ENCODE assay signal across 12 cellular contexts in genomic region chr11:34977039-34977906, GRCh38.
DNase-seq lines count a peak whose midpoint lies in the region; ATAC-seq, FAIRE-seq and TF ChIP-seq lines count a peak whose summit lies in the region.
"Had no signal": no experiment of that assay in that cellular context is flagged by ENCODE, and none has a peak within 500 bp of the region (broad histone marks: within the 10 kb centered on the region; RNA-seq: fewer than 3 reads in every experiment).

No MANE protein-coding gene starts in this region.

- ATAC-seq in GM19351 (IDR thresholded peaks at IDR 0.05; ENCODE audit: unreplicated experiment): no peak

- no peak overlapping the region for H3K27ac ChIP-seq in colonic mucosa
- H3K27ac ChIP-seq in Peyer's patch: no peak overlapping the region
- H3K27ac ChIP-seq: adrenal gland, parathyroid adenoma had no signal

- no peak for FAIRE-seq in urothelium cell line (lab: Jason Lieb, UNC)
- FAIRE-seq: A204.1 had no signal

- H3K4me1 ChIP-seq in colonic mucosa (no peaks in the 10 kb centered on the region), Peyer's patch (no peaks in the 10 kb centered on the region)
- H3K4me1 ChIP-seq: parathyroid adenoma had no signal

- no peaks in the 10 kb centered on the region for H3K27me3 ChIP-seq in colonic mucosa
- no peaks in the 10 kb centered on the region for H3K27me3 ChIP-seq in Peyer's patch
- H3K27me3 ChIP-seq: adrenal gland had no signal

- DNase-seq in NOMO-1 (lab: John Stamatoyannopoulos, UW; ENCODE audit: unreplicated experiment in 2 of 2): peak; percentile 39 to 61
- no peak for DNase-seq in NOMO-1 treated with dmso at 0.1 percent for 144 hours (lab: John Stamatoyannopoulos, UW; ENCODE audit: unreplicated experiment)
- DNase-seq in SK-MEL-5 (ENCODE audit: low read depth, low spot score): peak; percentile 44
- peak; percentile 80 for DNase-seq in fibroblast of the aortic adventitia (ENCODE audit: low read depth)
- peak; percentile 20 for DNase-seq in urothelium cell line (ENCODE audit: low spot score)
- no peak for DNase-seq in colonic mucosa
- no peak for DNase-seq in Peyer's patch
- DNase-seq: activated CD4-positive, alpha-beta T cell treated with anti-CD3 and anti-CD28 coated beads, Interleukin-2, amount 50 U/mL, for 1 hour; adrenal gland had no signal

- no peaks in the 10 kb centered on the region for H3K9me3 ChIP-seq in colonic mucosa
- no peaks in the 10 kb centered on the region for H3K9me3 ChIP-seq in Peyer's patch
- H3K9me3 ChIP-seq: adrenal gland had no signal

- no peak for TF ChIP-seq POLR2A in Peyer's patch (IDR thresholded peaks at IDR 0.05)

- H3K9ac ChIP-seq in colonic mucosa (ENCODE audit: low read depth in 2 of 2, low read length in 2 of 2): no peak overlapping the region
- H3K9ac ChIP-seq: parathyroid adenoma had no signal

- no peak for TF ChIP-seq CTCF in fibroblast of the aortic adventitia (IDR thresholded peaks at IDR 0.05; ENCODE audit: insufficient read depth, low read length)
- TF ChIP-seq CTCF in colonic mucosa (IDR thresholded peaks at IDR 0.05): no peak
- TF ChIP-seq CTCF in Peyer's patch (IDR thresholded peaks at IDR 0.05): no peak

- intact Hi-C loops in colonic mucosa (cut with DNase I): no loop called here

- H3K36me3 ChIP-seq in colonic mucosa: no peaks in the 10 kb centered on the region
- H3K36me3 ChIP-seq in Peyer's patch: peaks cover 0 to 26% (median 0%) of the 10 kb centered on the region in 3 donors
- H3K36me3 ChIP-seq: adrenal gland had no signal

- H3K4me3 ChIP-seq in fibroblast of the aortic adventitia (ENCODE audit: low read depth, low read length) (no peak overlapping the region), colonic mucosa (no peak overlapping the region), Peyer's patch (no peak overlapping the region)
- H3K4me3 ChIP-seq: adrenal gland had no signal

- in situ Hi-C loops in SK-MEL-5 (cut with HindIII; ENCODE audit: low pct_unique_long_range_greater_than_20kb, low sequenced_read_pairs): loop anchor here (25.0 kb wide), 1 partner anchor 410 kb away; no protein-coding TSS in a partner anchor

Comparison
In these comparisons a context has a peak if more than half of its experiments do, and no peak if none do; other contexts are left out.
1. DNase-seq: peak in NOMO-1 (2 of 2), SK-MEL-5 (single experiment), fibroblast of the aortic adventitia (single experiment) and urothelium cell line (single experiment); none in NOMO-1 treated with dmso at 0.1 percent for 144 hours (single experiment), colonic mucosa (single experiment) and Peyer's patch (0 of 3).